ENCODE assay signal across 27 cellular contexts in genomic region chr5:125203039-125203438, GRCh38.
"Had no signal": no experiment of that assay in that cellular context is flagged by ENCODE, and none has a peak within 500 bp of the region (broad histone marks: within the 10 kb centered on the region; RNA-seq: fewer than 3 reads in every experiment).

No MANE protein-coding gene starts in this region.

- ATAC-seq: activated CD4-positive, CD25-positive, alpha-beta regulatory T cell treated with anti-CD3 and anti-CD28 coated beads, Interleukin-2, amount 50 U/mL, for 24 hours; effector memory CD8-positive, alpha-beta T cell; heart right ventricle; left lung; lower lobe of right lung; naive thymus-derived CD8-positive, alpha-beta T cell; sciatic nerve; stimulated activated naive CD8-positive, alpha-beta T cell treated with anti-CD3 and anti-CD28 coated beads, Interleukin-15, Interleukin-2, amounts not matched to agents 100 U/mL and 50 U/mL, for 24 hours had no signal

- H3K4me3 ChIP-seq: coronary artery, heart right ventricle, left lung, lower lobe of right lung, skin epidermis, thoracic aorta had no signal

- H3K27me3 ChIP-seq: heart right ventricle, left lung had no signal

- H3K27ac Mint-ChIP-seq: activated naive CD8-positive, alpha-beta T cell; effector memory CD8-positive, alpha-beta T cell; T-helper 1 cell treated with Interleukin-12 subunit alpha and Interleukin-12 subunit beta and Interleukin-4 antibody, amounts not matched to agents 30 μg/mL and 1 μg/mL, for 36 hours had no signal

- H3K27me3 Mint-ChIP-seq: effector memory CD8-positive, alpha-beta T cell had no signal

- H3K9me3 ChIP-seq: left lung, lower lobe of right lung, thoracic aorta had no signal

- DNase-seq: activated CD4-positive, alpha-beta T cell treated with anti-CD3 and anti-CD28 coated beads for 48 hours; activated CD4-positive, alpha-beta T cell treated with anti-CD3 and anti-CD28 coated beads, Interleukin-2, amount 50 U/mL, for 48 hours; activated CD8-positive, alpha-beta memory T cell treated with anti-CD3 and anti-CD28 coated beads for 24 hours; activated effector memory CD4-positive, alpha-beta T cell treated with Interleukin-2 at 50 U/mL for 16 hours; activated naive CD4-positive, alpha-beta T cell treated with Interleukin-2 at 50 U/mL for 16 hours; anterior cingulate cortex; effector memory CD8-positive, alpha-beta T cell; erythroblast; heart right ventricle; left lung; lower lobe of right lung; mesenchymal stem cell; naive thymus-derived CD8-positive, alpha-beta T cell; posterior cingulate gyrus; stimulated activated CD4-positive, alpha-beta T cell treated with anti-CD3 and anti-CD28 coated beads, Interleukin-12 subunit alpha, Interleukin-12 subunit beta, amount 100 ng/mL, for 4 hours; stimulated activated CD4-positive, alpha-beta T cell treated with anti-CD3 and anti-CD28 coated beads, Interleukin-4, amount 100 ng/mL, for 1 hour; stimulated activated naive CD8-positive, alpha-beta T cell treated with anti-CD3 and anti-CD28 coated beads, Interleukin-15, Interleukin-2, amounts not matched to agents 100 U/mL and 50 U/mL, for 24 hours; T-helper 9 cell; trophoblast cell had no signal

- H3K27ac ChIP-seq: coronary artery, heart right ventricle, left lung, lower lobe of right lung, skin epidermis, thoracic aorta, VCaP had no signal

- H3K4me1 ChIP-seq: left lung had no signal

- H3K4me3 Mint-ChIP-seq: activated naive CD8-positive, alpha-beta T cell; effector memory CD8-positive, alpha-beta T cell; naive thymus-derived CD8-positive, alpha-beta T cell; T-helper 1 cell treated with Interleukin-12 subunit alpha and Interleukin-12 subunit beta and Interleukin-4 antibody, amounts not matched to agents 30 μg/mL and 1 μg/mL, for 36 hours had no signal

- H3K36me3 Mint-ChIP-seq: activated naive CD8-positive, alpha-beta T cell; naive thymus-derived CD8-positive, alpha-beta T cell had no signal

- H3K36me3 ChIP-seq: heart right ventricle, left lung, lower lobe of right lung, thoracic aorta had no signal
